Comparison of ENCODE assay signal across 8 cellular contexts in the genomic region with DNA sequence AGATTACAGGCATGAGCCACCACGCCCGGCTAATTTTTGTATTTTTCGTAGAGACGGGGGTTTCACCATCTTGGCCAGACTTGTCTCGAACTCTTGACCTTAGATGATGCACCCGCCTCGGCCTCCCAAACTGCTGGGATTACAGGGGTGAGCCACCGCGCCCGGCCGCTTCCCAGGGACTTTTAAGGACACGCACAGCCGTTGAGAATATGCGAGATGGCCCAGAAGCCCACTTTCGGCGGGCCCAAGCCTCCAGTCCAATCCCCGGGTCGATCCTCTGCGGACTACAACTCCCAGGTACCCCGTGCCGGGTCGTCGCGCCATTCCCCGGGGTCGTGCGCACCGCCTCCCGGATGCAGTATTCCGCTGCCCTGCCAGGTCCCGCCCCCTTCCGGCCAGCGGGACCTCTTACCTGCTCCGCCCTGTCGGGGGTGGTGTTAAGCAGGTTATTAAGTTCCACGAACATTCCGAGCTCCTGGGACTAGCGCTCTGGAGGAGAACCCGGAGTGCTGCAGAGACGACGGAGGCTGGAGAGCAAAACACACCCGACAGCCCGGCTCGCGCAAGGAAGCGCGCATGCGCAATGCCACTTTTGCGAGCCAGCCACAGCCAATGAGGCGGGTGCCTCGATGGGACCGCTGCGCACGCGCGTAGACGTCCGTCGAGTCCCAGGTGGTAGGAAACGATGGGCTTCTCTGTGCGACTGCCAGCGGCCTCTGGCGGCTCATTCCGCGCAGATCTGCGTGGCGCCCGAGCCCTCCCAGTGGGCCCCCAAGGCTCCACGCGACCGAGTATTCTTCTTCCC. TPM values are rescaled to one million over a fixed set of nuclear protein-coding genes. Genes with fewer than 3 reads are reported as not detected.
DNase-seq lines count a peak whose midpoint lies in the region; ATAC-seq and TF ChIP-seq lines count a peak whose summit lies in the region.

A gene with protein sequence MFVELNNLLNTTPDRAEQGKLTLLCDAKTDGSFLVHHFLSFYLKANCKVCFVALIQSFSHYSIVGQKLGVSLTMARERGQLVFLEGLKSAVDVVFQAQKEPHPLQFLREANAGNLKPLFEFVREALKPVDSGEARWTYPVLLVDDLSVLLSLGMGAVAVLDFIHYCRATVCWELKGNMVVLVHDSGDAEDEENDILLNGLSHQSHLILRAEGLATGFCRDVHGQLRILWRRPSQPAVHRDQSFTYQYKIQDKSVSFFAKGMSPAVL (minus strand): TSS at position 588 of the 805 bp plus-strand sequence. CDS start 122 bp downstream, at position 466.

- WGBS in testis, 2 donors = 0% methylated on average over 37 to 69 of the region's 71 CpGs

- H3K9me3 Mint-ChIP-seq in activated naive CD4-positive, alpha-beta T cell treated with anti-CD3 and anti-CD28 coated beads, Interleukin-2, amount 50 U/mL, for 72 hours = no peaks in the 10 kb centered on the region

- peak; percentile 88 for DNase-seq in GM12864 (ENCODE audit: low read depth)
- peak; percentile 94 for DNase-seq in NCI-H1092 treated with DMSO at 0.1 percent for 48 hours (lab: John Stamatoyannopoulos, UW)
- DNase-seq in SKM-1 (lab: John Stamatoyannopoulos, UW; ENCODE audit: unreplicated experiment) = peak; percentile 93
- DNase-seq in activated naive CD4-positive, alpha-beta T cell treated with anti-CD3 and anti-CD28 coated beads, Interleukin-2, amount 50 U/mL, for 72 hours (ENCODE audit: low spot score in 2 of 2) = peak; percentile 96 to 98
- DNase-seq in glomerular endothelial cell (ENCODE audit: extremely low read depth, low read depth, low spot score) = peak; percentile 68
- peak; percentile 89 for DNase-seq in omental fat pad (ENCODE audit: low spot score)
- peak; percentile 97 for DNase-seq in testis

- peaks cover 0 to 24% of the 10 kb centered on the region in 2 donors for H3K36me3 Mint-ChIP-seq in activated naive CD4-positive, alpha-beta T cell treated with anti-CD3 and anti-CD28 coated beads, Interleukin-2, amount 50 U/mL, for 72 hours

- H3K4me1 ChIP-seq in testis = peaks cover 12% of the 10 kb centered on the region

- peak within 1 kb of the TSS; percentile 96 to 98 for H3K27ac ChIP-seq in testis

- H3K36me3 ChIP-seq in testis (ENCODE audit: low read depth, missing control alignments) = no peaks in the 10 kb centered on the region

- peak within 1 kb of the TSS; percentile 99 for H3K27ac Mint-ChIP-seq in activated naive CD4-positive, alpha-beta T cell treated with anti-CD3 and anti-CD28 coated beads, Interleukin-2, amount 50 U/mL, for 72 hours

- intact Hi-C loops in testis (cut with DNase I; ENCODE audit: low total_unique reads) = no loop called here

- TF ChIP-seq CTCF in GM12864 (IDR thresholded peaks at IDR 0.05; ENCODE audit: low read depth, low read length, missing control alignments) (peak; percentile 77), omental fat pad (IDR thresholded peaks at IDR 0.05) (no peak), testis (IDR thresholded peaks at IDR 0.05) (peak in 2 of 3 experiments; percentile 60 to 76)

- H3K4me3 ChIP-seq in GM12864 (ENCODE audit: low read depth, low read length) (peak within 1 kb of the TSS; percentile 96), testis (peak within 1 kb of the TSS; percentile 72 to 80)

- ATAC-seq in HG02623 (IDR thresholded peaks at IDR 0.05; ENCODE audit: unreplicated experiment) = peak; percentile 89
- peak; percentile 97 to 98 for ATAC-seq in activated naive CD4-positive, alpha-beta T cell treated with anti-CD3 and anti-CD28 coated beads, Interleukin-2, amount 50 U/mL, for 72 hours
- ATAC-seq in omental fat pad (ENCODE audit: low FRiP score) = peak; percentile 99

- no peaks in the 10 kb centered on the region for H3K27me3 ChIP-seq in testis

- TF ChIP-seq POLR2A in testis (IDR thresholded peaks at IDR 0.05) = no peak

- no peaks in the 10 kb centered on the region for H3K9me3 ChIP-seq in testis

RNA-seq across cellular contexts. Expression of the gene that starts here (rescaled TPM):
- total RNA-seq in activated naive CD4-positive, alpha-beta T cell treated with anti-CD3 and anti-CD28 coated beads, Interleukin-2, amount 50 U/mL, for 72 hours = 10 to 100 TPM; 39.3 to 43.4 TPM
- 23.4 and 32.5 TPM in 2 replicates for total RNA-seq in glomerular endothelial cell
- 10 to 100 TPM; 14.8 to 31.2 (median 23.8) TPM for total RNA-seq in omental fat pad
- 10 to 100 TPM; 39.7 to 44.1 TPM for total RNA-seq in testis
- polyA plus RNA-seq in testis (ENCODE audit: insufficient read depth, low read depth, low replicate concordance) = 68.4 TPM

Comparison
In these comparisons a context has a peak if more than half of its experiments do, and no peak if none do; other contexts are left out.
1. Peak in every context shown above with its lines: DNase-seq, ATAC-seq, H3K4me3 ChIP-seq and H3K27ac ChIP-seq.
2. CTCF ChIP-seq: peak in GM12864 (single experiment) and testis (2 of 3); none in omental fat pad (0 of 3).